ENCODE assay signal across 30 cellular contexts in the genomic region with DNA sequence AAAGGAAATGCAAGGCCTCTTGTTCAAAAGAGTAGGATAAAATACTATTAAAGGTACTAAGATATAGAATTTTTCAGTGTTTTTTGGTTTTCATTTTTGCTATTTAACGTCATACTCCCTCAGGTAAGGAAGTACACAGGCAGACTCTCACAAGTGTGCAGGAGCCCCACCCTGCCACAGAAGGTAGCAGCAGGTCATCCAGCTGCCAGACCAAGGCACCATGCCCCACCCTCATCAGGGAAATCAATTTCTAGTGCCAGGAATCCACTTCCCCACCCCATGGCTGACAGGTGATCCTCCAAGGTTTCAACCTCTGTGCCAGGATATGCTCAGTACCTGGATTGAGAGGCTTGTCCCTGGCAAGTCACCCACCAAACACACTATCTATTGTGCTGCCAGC.
"Had no signal": no experiment of that assay in that cellular context is flagged by ENCODE, and none has a peak within 500 bp of the region (broad histone marks: within the 10 kb centered on the region; RNA-seq: fewer than 3 reads in every experiment).

No MANE protein-coding gene starts in this region.

- H3K4me1 ChIP-seq: esophagus squamous epithelium, gastroesophageal sphincter had no signal

- H3K27me3 ChIP-seq: brain microvascular endothelial cell, esophagus squamous epithelium, gastroesophageal sphincter had no signal

- H3K27ac ChIP-seq: brain microvascular endothelial cell, epithelial cell of prostate, esophagus squamous epithelium, gastroesophageal sphincter, WERI-Rb-1 had no signal

- H3K36me3 ChIP-seq: brain microvascular endothelial cell, esophagus squamous epithelium, gastroesophageal sphincter, WERI-Rb-1 had no signal

- H3K4me3 ChIP-seq: esophagus squamous epithelium, gastroesophageal sphincter had no signal

- FAIRE-seq: astrocyte, bronchial epithelial cell, colon, endometrium, endothelial cell of umbilical vein had no signal

- H3K9me3 ChIP-seq: esophagus squamous epithelium, gastroesophageal sphincter had no signal

- DNase-seq: activated B cell treated with CpG ODN at 0.5 μM for 24 hours; activated CD4-positive, alpha-beta T cell treated with anti-CD3 and anti-CD28 coated beads for 48 hours; activated CD4-positive, alpha-beta T cell treated with anti-CD3 and anti-CD28 coated beads, Interleukin-2, amount 50 U/mL, for 1 hour; activated CD4-positive, alpha-beta T cell treated with anti-CD3 and anti-CD28 coated beads, Interleukin-2, amount 50 U/mL, for 48 hours; activated CD8-positive, alpha-beta memory T cell treated with anti-CD3 and anti-CD28 coated beads for 24 hours; activated CD8-positive, alpha-beta T cell treated with anti-CD3 and anti-CD28 coated beads for 36 hours; activated effector memory CD4-positive, alpha-beta T cell treated with Interleukin-2 at 50 U/mL for 16 hours; activated gamma-delta T cell treated with Interleukin-2 at 50 U/mL for 16 hours; activated naive CD4-positive, alpha-beta T cell treated with anti-CD3 and anti-CD28 coated beads, Interleukin-2, amount 50 U/mL, for 16 hours; activated naive CD4-positive, alpha-beta T cell treated with Interleukin-2 at 50 U/mL for 16 hours; activated T-cell treated with anti-CD3 and anti-CD28 coated beads, Interleukin-2, amount 50 U/mL, for 4 hours; amniotic stem cell; anterior cingulate cortex; brain microvascular endothelial cell; effector CD8-positive, alpha-beta T cell; esophagus squamous epithelium; foreskin melanocyte; T-helper 1 cell; T-helper 17 cell; T1000; WERI-Rb-1 had no signal

- ATAC-seq: activated CD4-positive, CD25-positive, alpha-beta regulatory T cell treated with anti-CD3 and anti-CD28 coated beads, Interleukin-2, amount 50 U/mL, for 24 hours; activated CD8-positive, alpha-beta T cell treated with anti-CD3 and anti-CD28 coated beads for 36 hours; activated T-cell treated with anti-CD3 and anti-CD28 coated beads, Interleukin-2, amount 50 U/mL, for 4 hours; activated T-helper 17 cell treated with anti-CD3 and anti-CD28 coated beads, Interleukin-2, amount 50 U/mL, for 72 hours; gastroesophageal sphincter; T-helper 17 cell had no signal
